20 cellular contexts compared by ENCODE assay signal in genomic region chr1:163130250-163130856, GRCh38.
"Had no signal": no experiment of that assay in that cellular context is flagged by ENCODE, and none has a peak within 500 bp of the region (broad histone marks: within the 10 kb centered on the region; RNA-seq: fewer than 3 reads in every experiment).

No MANE protein-coding gene starts in this region.

- H3K4me3 ChIP-seq: adrenal gland, breast epithelium, left lung, spleen, thyroid gland, upper lobe of right lung had no signal

- H3K9me3 ChIP-seq: adrenal gland, breast epithelium, left lung, spleen, thyroid gland, upper lobe of right lung had no signal

- DNase-seq: activated CD4-positive, alpha-beta T cell treated with anti-CD3 and anti-CD28 coated beads, Interleukin-2, amount 10 ng/mL, durations not matched to agents 7 days and 5 days; activated CD4-positive, CD25-positive, alpha-beta regulatory T cell treated with anti-CD3 and anti-CD28 coated beads, Interleukin-2, amount 50 U/mL, for 72 hours; activated CD8-positive, alpha-beta T cell treated with anti-CD3 and anti-CD28 coated beads for 36 hours; adrenal gland; cerebellar nuclear complex; foreskin fibroblast; left lung; mammary epithelial cell; midbrain; nephron progenitor cell; spleen; stimulated activated CD4-positive, alpha-beta T cell treated with anti-CD3 and anti-CD28 coated beads, Interleukin-4, amount 100 ng/mL, for 1 hour; stimulated activated naive CD4-positive, alpha-beta T cell; thyroid gland; upper lobe of right lung; WERI-Rb-1 had no signal

- H3K27me3 ChIP-seq: adrenal gland, breast epithelium, left lung, spleen, thyroid gland, upper lobe of right lung had no signal

- H3K36me3 ChIP-seq: adrenal gland, breast epithelium, left lung, spleen, thyroid gland, upper lobe of right lung, WERI-Rb-1 had no signal

- H3K27ac ChIP-seq: adrenal gland, breast epithelium, epithelial cell of prostate, left lung, spleen, thyroid gland, upper lobe of right lung, WERI-Rb-1 had no signal

- ATAC-seq: activated CD8-positive, alpha-beta T cell treated with anti-CD3 and anti-CD28 coated beads for 36 hours; activated naive CD4-positive, alpha-beta T cell treated with anti-CD3 and anti-CD28 coated beads, Interleukin-2, amount 50 U/mL, for 72 hours; left lung; SK-N-SH treated with all-trans-retinoic acid at 6 μM for 48 hours; upper lobe of right lung had no signal

- H3K4me1 ChIP-seq: adrenal gland, breast epithelium, left lung, spleen, thyroid gland had no signal
